In the genomic region with DNA sequence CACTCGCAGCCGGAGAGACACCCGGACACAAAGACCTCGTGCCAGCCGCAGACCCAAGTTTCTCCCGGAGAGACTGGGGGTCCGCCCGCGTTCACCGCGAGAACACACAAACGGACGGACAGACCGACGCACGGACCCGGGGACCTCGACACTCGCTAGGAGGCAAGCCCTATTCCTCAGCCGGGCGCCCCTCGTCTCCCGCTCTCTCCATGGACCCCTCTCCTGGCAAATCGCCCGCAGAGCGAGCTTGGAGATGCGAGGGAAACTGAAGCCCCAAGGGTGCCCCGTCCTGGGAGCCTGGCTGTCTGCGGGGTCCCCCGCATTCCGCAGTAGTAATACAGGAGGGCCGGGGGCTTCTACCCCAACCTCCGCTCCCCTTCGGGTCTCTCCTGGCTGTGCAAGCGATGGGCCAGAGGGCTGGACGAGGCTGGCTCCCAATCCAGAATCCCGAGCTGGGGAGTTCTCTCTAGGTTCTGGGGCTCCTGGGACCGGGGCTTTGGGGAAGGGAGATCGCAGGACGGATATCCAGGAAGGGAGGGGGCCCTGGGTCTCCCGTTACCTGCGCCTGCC, we compare ENCODE assay signal across 9 cellular contexts. TPM values are rescaled to one million over a fixed set of nuclear protein-coding genes. Genes with fewer than 3 reads are reported as not detected.
A peak's percentile ranks its signal among the peaks of the same experiment; 100 is the strongest.
DNase-seq lines count a peak whose midpoint lies in the region; ATAC-seq and TF ChIP-seq lines count a peak whose summit lies in the region.
"Had no signal": no experiment of that assay in that cellular context is flagged by ENCODE, and none has a peak within 500 bp of the region (broad histone marks: within the 10 kb centered on the region; RNA-seq: fewer than 3 reads in every experiment).

No MANE protein-coding gene starts in this region.

- H3K9me3 Mint-ChIP-seq in CD4-positive, alpha-beta memory T cell = peaks cover 0 to 3% (median 0%) of the 10 kb centered on the region in 8 donors

- H3K4me1 Mint-ChIP-seq in CD4-positive, alpha-beta memory T cell = peaks cover 6 to 18% (median 12%) of the 10 kb centered on the region in 4 donors

- no peak for TF ChIP-seq POLR2A in esophagus muscularis mucosa (IDR thresholded peaks at IDR 0.05; ENCODE audit: low read depth)

- intact Hi-C loops in CD4-positive, alpha-beta memory T cell (cut with micrococcal nuclease) = no loop called here
- intact Hi-C loops in esophagus muscularis mucosa (cut with DNase I) = no loop called here

- no peaks in the 10 kb centered on the region for H3K36me3 ChIP-seq in CD4-positive, alpha-beta memory T cell (ENCODE audit: insufficient read depth, low read length)
- H3K36me3 ChIP-seq in MG63 = no peaks in the 10 kb centered on the region
- no peaks in the 10 kb centered on the region for H3K36me3 ChIP-seq in esophagus muscularis mucosa
- H3K36me3 ChIP-seq in parathyroid adenoma (ENCODE audit: control insufficient read depth, insufficient read depth, low read length) = no peaks in the 10 kb centered on the region

- H3K4me2 ChIP-seq in parathyroid adenoma (ENCODE audit: low read length) = peak overlapping the region; percentile 41

- no peak for TF ChIP-seq CTCF in esophagus muscularis mucosa (IDR thresholded peaks at IDR 0.05)
- no peak for TF ChIP-seq CTCF in parathyroid adenoma (IDR thresholded peaks at IDR 0.05)

- no peak overlapping the region for H3K27ac Mint-ChIP-seq in CD4-positive, alpha-beta memory T cell

- H3K4me1 ChIP-seq in CD4-positive, alpha-beta memory T cell (ENCODE audit: insufficient read depth, low read length) = peaks cover 23% of the 10 kb centered on the region
- H3K4me1 ChIP-seq in esophagus muscularis mucosa (peaks cover 21 to 36% (median 31%) of the 10 kb centered on the region in 4 donors), parathyroid adenoma (no peaks in the 10 kb centered on the region)

- no CpG with 5 or more reads among the region's 42 CpGs for WGBS in esophagus muscularis mucosa

- no peaks in the 10 kb centered on the region for H3K9me3 ChIP-seq in CD4-positive, alpha-beta memory T cell (ENCODE audit: control insufficient read depth in 1 of 2, low read length in 2 of 2)
- H3K9me3 ChIP-seq in MG63 (no peaks in the 10 kb centered on the region), esophagus muscularis mucosa (no peaks in the 10 kb centered on the region), parathyroid adenoma (ENCODE audit: control insufficient read depth, low read length) (no peaks in the 10 kb centered on the region)

- no peak overlapping the region for H2AFZ ChIP-seq in parathyroid adenoma

- ATAC-seq in GM19035 (IDR thresholded peaks at IDR 0.05; ENCODE audit: unreplicated experiment) = no peak
- ATAC-seq in HG03039 (IDR thresholded peaks at IDR 0.05; ENCODE audit: unreplicated experiment) = no peak
- ATAC-seq in HG03457 (IDR thresholded peaks at IDR 0.05; ENCODE audit: unreplicated experiment) = no peak

- H3K79me2 ChIP-seq in parathyroid adenoma = no peaks in the 10 kb centered on the region

- POLR2A ChIA-PET in CD4-positive, alpha-beta memory T cell (lab: Charles Lee; ENCODE audit: partially characterized antibody) = no interaction called here

- no peak for TF ChIP-seq EP300 in esophagus muscularis mucosa (IDR thresholded peaks at IDR 0.05)

- no peak overlapping the region for H3K9ac ChIP-seq in parathyroid adenoma

- no peak overlapping the region for H3K4me3 ChIP-seq in CD4-positive, alpha-beta memory T cell (ENCODE audit: low read length in 2 of 2)
- H3K4me3 ChIP-seq in MG63 (no peak overlapping the region), esophagus muscularis mucosa (peak overlapping the region; percentile 47 to 60 (median 52)), parathyroid adenoma (ENCODE audit: low read depth, low read length) (no peak overlapping the region)

- H3K27me3 Mint-ChIP-seq in CD4-positive, alpha-beta memory T cell = peaks cover 51 to 58% of the 10 kb centered on the region in 2 donors

- no peak overlapping the region for H3K27ac ChIP-seq in CD4-positive, alpha-beta memory T cell (ENCODE audit: low read depth, low read length)
- no peak overlapping the region for H3K27ac ChIP-seq in esophagus muscularis mucosa (replicated peaks in 1 of 4)
- H3K27ac ChIP-seq in parathyroid adenoma = no peak overlapping the region

- DNase-seq in CD4-positive, alpha-beta memory T cell = peak in 1 of 5 donors; percentile 4
- DNase-seq in MG63 (peak; percentile 10), esophagus muscularis mucosa (ENCODE audit: extremely low spot score) (no peak), CD1c-positive myeloid dendritic cell (ENCODE audit: extremely low spot score) (no peak)
- DNase-seq: T1000 had no signal

- H3K4me3 Mint-ChIP-seq in CD4-positive, alpha-beta memory T cell = peak overlapping the region in 7 of 8 donors; percentile 10 to 65 (median 59)

- peaks cover 0 to 4% of the 10 kb centered on the region in 2 donors for H3K36me3 Mint-ChIP-seq in CD4-positive, alpha-beta memory T cell

- H3K27me3 ChIP-seq in CD4-positive, alpha-beta memory T cell (ENCODE audit: insufficient read depth, low read length) = peaks cover 40% of the 10 kb centered on the region
- H3K27me3 ChIP-seq in MG63 (peaks cover 57% of the 10 kb centered on the region), esophagus muscularis mucosa (peaks cover 7 to 90% (median 47%) of the 10 kb centered on the region in 4 donors), parathyroid adenoma (ENCODE audit: control insufficient read depth, insufficient read depth, low read length) (peaks cover 15% of the 10 kb centered on the region)

- CTCF ChIA-PET in CD4-positive, alpha-beta memory T cell (lab: Charles Lee; ENCODE audit: partially characterized antibody) = no interaction called here

RNA-seq across cellular contexts. Expression of a gene that starts 0.5 kb away (rescaled TPM):
- total RNA-seq in CD4-positive, alpha-beta memory T cell = not detected
- not detected for polyA plus RNA-seq in CD4-positive, alpha-beta memory T cell
- not detected in 2 replicates for total RNA-seq in MG63 (2014; rRNA removed; shearing (Covaris generic); ENCODE audit: low replicate concordance)
- total RNA-seq in esophagus muscularis mucosa = under 1 TPM in 2 of 4 donors, not detected in 2; 0.06 to 0.83 TPM

Comparison
In these comparisons a context has a peak if more than half of its experiments do, and no peak if none do; other contexts are left out.
1. H3K4me3 ChIP-seq: peak in esophagus muscularis mucosa (4 of 4); none in CD4-positive, alpha-beta memory T cell (0 of 2), MG63 (single experiment) and parathyroid adenoma (single experiment).